12 cellular contexts compared by ENCODE assay signal in the genomic region with DNA sequence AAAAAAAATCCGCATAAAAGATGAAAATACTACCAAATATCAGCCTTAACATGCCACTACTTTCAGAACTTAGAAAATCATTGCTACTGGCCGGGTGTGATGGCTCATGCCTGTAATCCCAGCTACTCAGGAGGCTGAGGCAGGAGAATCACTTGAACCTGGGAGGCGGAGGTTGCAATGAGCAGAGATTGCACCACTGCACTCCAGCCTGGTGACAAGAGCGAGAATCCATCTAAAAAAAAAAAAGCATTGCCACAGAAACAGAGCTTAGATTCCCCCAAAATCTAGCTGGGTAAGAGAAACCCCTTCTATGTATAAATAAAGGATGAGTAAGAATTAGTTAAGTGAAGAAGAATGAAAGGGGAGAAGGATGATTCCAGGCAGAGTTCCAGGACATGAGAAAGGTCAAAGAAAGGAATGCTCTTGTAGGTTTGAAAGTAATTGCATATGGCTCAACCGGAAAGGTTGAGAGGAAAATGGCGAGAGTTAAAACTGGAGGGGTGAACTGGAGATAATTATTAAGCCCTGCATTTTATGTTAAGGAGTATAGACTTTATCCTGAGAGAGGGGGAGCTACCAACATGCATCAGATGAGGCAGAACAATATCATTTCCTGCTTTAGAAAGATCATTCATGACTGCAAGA. TPM values are rescaled to one million over a fixed set of nuclear protein-coding genes. Genes with fewer than 3 reads are reported as not detected.
DNase-seq lines count a peak whose midpoint lies in the region; ATAC-seq and TF ChIP-seq lines count a peak whose summit lies in the region.
"Had no signal": no experiment of that assay in that cellular context is flagged by ENCODE, and none has a peak within 500 bp of the region (broad histone marks: within the 10 kb centered on the region; RNA-seq: fewer than 3 reads in every experiment).

No MANE protein-coding gene starts in this region.

- intact Hi-C loops in naive thymus-derived CD4-positive, alpha-beta T cell (cut with micrococcal nuclease) = loop anchor here (5.0 to 10.0 kb wide), 2 partner anchors 399 to 787 kb away; no protein-coding TSS in a partner anchor

- CTCF ChIA-PET in naive thymus-derived CD4-positive, alpha-beta T cell (lab: Charles Lee) = interaction anchor here (1.0 to 1.4 kb wide), 5 partner anchors 12 to 395 kb away, joined by 3 to 4 read pairs (median 3); no protein-coding TSS in a partner anchor

- H3K27ac ChIP-seq in naive thymus-derived CD4-positive, alpha-beta T cell (ENCODE audit: low read depth, low read length) = no peak overlapping the region
- H3K27ac ChIP-seq: ascending aorta had no signal

- H3K36me3 Mint-ChIP-seq in osteocyte (ENCODE audit: unreplicated experiment) = no peaks in the 10 kb centered on the region
- H3K36me3 Mint-ChIP-seq in naive thymus-derived CD4-positive, alpha-beta T cell = no peaks in the 10 kb centered on the region

- DNase-seq in ELR (ENCODE audit: low read depth) = peak; percentile 96
- peak; percentile 88 for DNase-seq in RPMI7951 (ENCODE audit: low read depth)
- peak; percentile 62 for DNase-seq in epithelial cell of proximal tubule (ENCODE audit: low read depth)
- DNase-seq in osteocyte (ENCODE audit: extremely low spot score, unreplicated experiment) = no peak
- DNase-seq in DMS 273 treated with DMSO at 0.1 percent for 48 hours (lab: John Stamatoyannopoulos, UW) = no peak
- DNase-seq in naive thymus-derived CD4-positive, alpha-beta T cell = no peak
- no peak for DNase-seq in HT-29 (ENCODE audit: low spot score)
- DNase-seq: GOT3, NCI-H1694, NCI-H774 had no signal

- H3K4me3 Mint-ChIP-seq in osteocyte (ENCODE audit: unreplicated experiment) = peak overlapping the region; percentile 36
- H3K4me3 Mint-ChIP-seq in naive thymus-derived CD4-positive, alpha-beta T cell = no peak overlapping the region

- no peaks in the 10 kb centered on the region for H3K9me3 ChIP-seq in naive thymus-derived CD4-positive, alpha-beta T cell (ENCODE audit: control insufficient read depth in 2 of 3, low read length in 3 of 3)
- H3K9me3 ChIP-seq: ascending aorta had no signal

- no peaks in the 10 kb centered on the region for H3K4me1 ChIP-seq in naive thymus-derived CD4-positive, alpha-beta T cell (ENCODE audit: control insufficient read depth in 2 of 2, insufficient read depth in 2 of 2, low read length in 2 of 2)
- H3K4me1 ChIP-seq: ascending aorta had no signal

- ATAC-seq in naive thymus-derived CD4-positive, alpha-beta T cell = no peak
- no peak for ATAC-seq in HG03469 (IDR thresholded peaks at IDR 0.05; ENCODE audit: unreplicated experiment)

- H3K27me3 ChIP-seq in naive thymus-derived CD4-positive, alpha-beta T cell (ENCODE audit: control insufficient read depth in 2 of 2, insufficient read depth in 2 of 2, low read length in 2 of 2) = peaks cover 0 to 3% of the 10 kb centered on the region in 2 donors
- H3K27me3 ChIP-seq: ascending aorta had no signal

- no peaks in the 10 kb centered on the region for H3K9me3 Mint-ChIP-seq in osteocyte (ENCODE audit: unreplicated experiment)
- H3K9me3 Mint-ChIP-seq in naive thymus-derived CD4-positive, alpha-beta T cell = peaks cover 0 to 1% (median 0%) of the 10 kb centered on the region in 11 donors

- TF ChIP-seq CTCF in epithelial cell of proximal tubule (conservative IDR thresholded peaks at IDR 0.05; ENCODE audit: low read depth, low read length) (no peak), osteocyte (IDR thresholded peaks at IDR 0.05) (no peak)

- H3K27me3 Mint-ChIP-seq in osteocyte (ENCODE audit: unreplicated experiment) = no peaks in the 10 kb centered on the region
- peaks cover 21 to 50% (median 47%) of the 10 kb centered on the region in 5 donors for H3K27me3 Mint-ChIP-seq in naive thymus-derived CD4-positive, alpha-beta T cell

- peak overlapping the region; percentile 92 for H3K27ac Mint-ChIP-seq in osteocyte (ENCODE audit: unreplicated experiment)
- no peak overlapping the region for H3K27ac Mint-ChIP-seq in naive thymus-derived CD4-positive, alpha-beta T cell

- peaks cover 36% of the 10 kb centered on the region for H3K4me1 Mint-ChIP-seq in osteocyte (ENCODE audit: unreplicated experiment)
- H3K4me1 Mint-ChIP-seq in naive thymus-derived CD4-positive, alpha-beta T cell = peaks cover 0 to 4% (median 0%) of the 10 kb centered on the region in 7 donors

- H3K4me3 ChIP-seq in epithelial cell of proximal tubule (ENCODE audit: low read depth, low read length) = no peak overlapping the region
- no peak overlapping the region for H3K4me3 ChIP-seq in naive thymus-derived CD4-positive, alpha-beta T cell (ENCODE audit: low read length)
- H3K4me3 ChIP-seq: ascending aorta had no signal

- POLR2A ChIA-PET in naive thymus-derived CD4-positive, alpha-beta T cell (lab: Charles Lee) = interaction anchor here (0.5 kb wide), 1 partner anchor 753 kb away, joined by 3 read pairs; no protein-coding TSS in a partner anchor

- H3K36me3 ChIP-seq in naive thymus-derived CD4-positive, alpha-beta T cell (ENCODE audit: control insufficient read depth in 2 of 3, insufficient read depth in 3 of 3, low read length in 3 of 3) = no peaks in the 10 kb centered on the region
- H3K36me3 ChIP-seq: ascending aorta had no signal

RNA-seq across cellular contexts. Expression of a gene that starts 19.7 kb away (rescaled TPM):
- total RNA-seq in RPMI7951 (2014; rRNA removed; shearing (Covaris generic)) = 62.5 and 71.9 TPM in 2 replicates
- total RNA-seq in epithelial cell of proximal tubule (46.0 and 52.4 TPM in 2 replicates), osteocyte (122 and 130 TPM in 2 replicates)
- total RNA-seq in naive thymus-derived CD4-positive, alpha-beta T cell = 100 to 1,000 TPM in 4 of 5 experiments, 10 to 100 TPM in 1; 93.1 to 194 (median 122) TPM
- polyA plus RNA-seq in naive thymus-derived CD4-positive, alpha-beta T cell = 10 to 100 TPM; 58.5 to 71.5 TPM
- total RNA-seq in HT-29 (2014; rRNA removed; shearing (Covaris generic)) = 24.6 and 41.1 TPM in 2 replicates

Comparison
In these comparisons a context has a peak if more than half of its experiments do, and no peak if none do; other contexts are left out.
1. DNase-seq: peak in ELR (single experiment), RPMI7951 (single experiment) and epithelial cell of proximal tubule (single experiment); none in osteocyte (single experiment), DMS 273 treated with DMSO at 0.1 percent for 48 hours (single experiment), naive thymus-derived CD4-positive, alpha-beta T cell (0 of 9) and HT-29 (single experiment).